Comparison of ENCODE assay signal across 8 cellular contexts in genomic region chr12:10210225-10210624, GRCh38. TPM values are rescaled to one million over a fixed set of nuclear protein-coding genes. Genes with fewer than 3 reads are reported as not detected.
"Had no signal": no experiment of that assay in that cellular context is flagged by ENCODE, and none has a peak within 500 bp of the region (broad histone marks: within the 10 kb centered on the region; RNA-seq: fewer than 3 reads in every experiment).

No MANE protein-coding gene starts in this region.

- DNase-seq: H9, HCEC 1CT had no signal

- H3K4me2 ChIP-seq: GM23338 had no signal

- H3K4me3 Mint-ChIP-seq: GM23338, H9 had no signal

- H3K4me3 ChIP-seq: GM23338 had no signal

- H3K27ac Mint-ChIP-seq: GM23338, H9, IgD-negative memory B cell had no signal

- H3K36me3 Mint-ChIP-seq: IgD-negative memory B cell had no signal

- ATAC-seq: GM23338, HepG2 had no signal

- H3K27ac ChIP-seq: HL-60 had no signal

- H3K9me3 Mint-ChIP-seq: GM23338, H9, IgD-negative memory B cell had no signal

RNA-seq across cellular contexts. Expression of gene TMEM52B, which starts 31.4 kb away (rescaled TPM):
- total RNA-seq: GM23338, H1, H9, HepG2, HT1080 had no signal
- polyA plus RNA-seq: GM23338, H1, HepG2, IgD-negative memory B cell had no signal

RNA-seq across cellular contexts. Expression of gene OLR1, which starts 38.3 kb away (rescaled TPM):
- total RNA-seq: GM23338, H1, H9, HepG2, HT1080 had no signal
- polyA plus RNA-seq: GM23338, H1, HepG2, IgD-negative memory B cell had no signal
